ENCODE assay signal across 20 cellular contexts in the genomic region with DNA sequence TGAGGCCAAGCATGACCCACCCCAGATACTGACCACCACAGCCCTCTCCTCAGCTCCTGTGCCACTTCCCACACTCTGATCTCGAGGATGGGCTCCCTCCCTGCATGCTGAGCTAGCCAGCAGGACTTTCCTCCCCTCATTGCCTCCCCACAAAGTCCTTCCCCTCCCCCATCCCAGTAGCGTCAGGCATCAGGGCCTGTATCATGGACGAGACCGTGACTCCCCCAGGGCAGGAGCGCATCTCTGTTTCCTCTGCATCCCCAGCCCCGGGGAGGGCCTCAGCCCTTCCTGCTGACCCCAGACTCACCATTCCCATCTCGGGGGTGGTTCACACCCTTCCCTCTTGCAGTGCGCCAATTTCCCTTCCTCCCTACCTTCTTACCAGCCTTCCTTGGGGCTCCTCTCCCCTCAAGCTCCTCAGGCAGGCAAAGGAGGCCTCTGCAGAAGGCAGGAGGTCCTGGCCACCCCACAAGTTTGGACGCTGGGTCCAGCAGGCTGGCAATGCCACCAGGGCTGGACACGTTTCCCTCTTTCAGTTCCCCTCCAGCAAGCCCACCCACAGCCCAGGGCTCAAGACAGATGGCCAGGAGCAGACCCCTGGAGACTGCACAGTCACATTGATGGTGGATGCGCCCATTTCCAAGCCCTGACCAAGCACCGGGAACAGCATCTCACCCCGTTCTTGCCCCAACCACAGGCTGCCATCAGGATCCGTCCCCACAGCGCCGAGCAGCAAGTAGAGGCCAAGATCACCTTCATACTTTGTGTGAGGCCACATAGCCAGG. TPM values are rescaled to one million over a fixed set of nuclear protein-coding genes. Genes with fewer than 3 reads are reported as not detected.
DNase-seq lines count a peak whose midpoint lies in the region; ATAC-seq and TF ChIP-seq lines count a peak whose summit lies in the region.
"Had no signal": no experiment of that assay in that cellular context is flagged by ENCODE, and none has a peak within 500 bp of the region (broad histone marks: within the 10 kb centered on the region; RNA-seq: fewer than 3 reads in every experiment).

No MANE protein-coding gene starts in this region.

- H3K36me3 Mint-ChIP-seq in glutamatergic neuron (ENCODE audit: unreplicated experiment): no peaks in the 10 kb centered on the region
- H3K36me3 Mint-ChIP-seq in natural killer cell treated with Interleukin-12 subunit alpha and Interleukin-12 subunit beta and Interleukin-15 and Interleukin-18, amount 100 ng/mL, for 72 hours: no peaks in the 10 kb centered on the region

- no peak overlapping the region for H3K27ac Mint-ChIP-seq in glutamatergic neuron (ENCODE audit: unreplicated experiment)
- no peak overlapping the region for H3K27ac Mint-ChIP-seq in natural killer cell treated with Interleukin-12 subunit alpha and Interleukin-12 subunit beta and Interleukin-15 and Interleukin-18, amount 100 ng/mL, for 72 hours

- DNase-seq in activated CD8-positive, alpha-beta memory T cell treated with anti-CD3 and anti-CD28 coated beads, Interleukin-2, amount 50 U/mL, for 4 hours: peak; percentile 8
- DNase-seq in activated CD8-positive, alpha-beta memory T cell treated with anti-CD3 and anti-CD28 coated beads for 24 hours: no peak
- DNase-seq in glutamatergic neuron (peak; percentile 7), sciatic nerve (ENCODE audit: low spot score) (peak; percentile 37), midbrain (lab: John Stamatoyannopoulos, UW) (no peak), A172 (ENCODE audit: low spot score) (no peak)
- DNase-seq in natural killer cell treated with Interleukin-12 subunit alpha and Interleukin-12 subunit beta and Interleukin-15 and Interleukin-18, amount 100 ng/mL, for 72 hours (ENCODE audit: low spot score): no peak
- DNase-seq: ACHN, BE2C, Calu3, DMS79 treated with DMSO at 0.1 percent for 48 hours, GF-D8, GOT3, NCI-H1048, NCI-H1417 treated with DMSO at 0.1 percent for 48 hours, NCI-H1694 treated with DMSO at 0.1 percent for 48 hours, NCI-H2081, NCI-H2227 treated with DMSO at 0.1 percent for 48 hours, SHP77 treated with DMSO at 0.1 percent for 48 hours had no signal

- ATAC-seq in sciatic nerve: no peak
- no peak for ATAC-seq in natural killer cell treated with Interleukin-12 subunit alpha and Interleukin-12 subunit beta and Interleukin-15 and Interleukin-18, amount 100 ng/mL, for 72 hours
- ATAC-seq: Panc1 had no signal

- TF ChIP-seq CTCF in glutamatergic neuron (IDR thresholded peaks at IDR 0.05; ENCODE audit: partially characterized antibody, unreplicated experiment): no peak

- peaks cover 11% of the 10 kb centered on the region for H3K27me3 Mint-ChIP-seq in glutamatergic neuron (ENCODE audit: unreplicated experiment)
- H3K27me3 Mint-ChIP-seq in natural killer cell treated with Interleukin-12 subunit alpha and Interleukin-12 subunit beta and Interleukin-15 and Interleukin-18, amount 100 ng/mL, for 72 hours: peaks cover 9 to 19% of the 10 kb centered on the region in 2 donors

- intact Hi-C loops in sciatic nerve (cut with DNase I): no loop called here

- no peak overlapping the region for H3K4me3 Mint-ChIP-seq in glutamatergic neuron (ENCODE audit: unreplicated experiment)
- no peak overlapping the region for H3K4me3 Mint-ChIP-seq in natural killer cell treated with Interleukin-12 subunit alpha and Interleukin-12 subunit beta and Interleukin-15 and Interleukin-18, amount 100 ng/mL, for 72 hours

- no peaks in the 10 kb centered on the region for H3K4me1 Mint-ChIP-seq in glutamatergic neuron (ENCODE audit: low read depth, unreplicated experiment)
- no peaks in the 10 kb centered on the region for H3K4me1 Mint-ChIP-seq in natural killer cell treated with Interleukin-12 subunit alpha and Interleukin-12 subunit beta and Interleukin-15 and Interleukin-18, amount 100 ng/mL, for 72 hours (ENCODE audit: low read depth in 2 of 2)

- H3K9me3 Mint-ChIP-seq in glutamatergic neuron (ENCODE audit: unreplicated experiment): no peaks in the 10 kb centered on the region
- H3K9me3 Mint-ChIP-seq in natural killer cell treated with Interleukin-12 subunit alpha and Interleukin-12 subunit beta and Interleukin-15 and Interleukin-18, amount 100 ng/mL, for 72 hours: no peaks in the 10 kb centered on the region

RNA-seq across cellular contexts. Expression of gene GRID1, which starts 36.5 kb away (rescaled TPM):
- total RNA-seq in glutamatergic neuron (ENCODE audit: unreplicated experiment): 8.0 TPM
- 15.4 TPM for total RNA-seq in sciatic nerve
- total RNA-seq in natural killer cell treated with Interleukin-12 subunit alpha and Interleukin-12 subunit beta and Interleukin-15 and Interleukin-18, amount 100 ng/mL, for 72 hours: not detected
- total RNA-seq in A172 (2014; rRNA removed; shearing (Covaris generic)): 4.9 and 5.2 TPM in 2 replicates
- total RNA-seq: Calu3 had no signal

Comparison
In these comparisons a context has a peak if more than half of its experiments do, and no peak if none do; other contexts are left out.
1. DNase-seq: peak in activated CD8-positive, alpha-beta memory T cell treated with anti-CD3 and anti-CD28 coated beads, Interleukin-2, amount 50 U/mL, for 4 hours (single experiment), glutamatergic neuron (single experiment) and sciatic nerve (single experiment); none in activated CD8-positive, alpha-beta memory T cell treated with anti-CD3 and anti-CD28 coated beads for 24 hours (single experiment), midbrain (single experiment), natural killer cell treated with Interleukin-12 subunit alpha and Interleukin-12 subunit beta and Interleukin-15 and Interleukin-18, amount 100 ng/mL, for 72 hours (single experiment) and A172 (single experiment).